2 cellular contexts compared by ENCODE assay signal in genomic region chr7:92730808-92731207, GRCh38.
TF ChIP-seq lines count a peak whose summit lies in the region.

No MANE protein-coding gene starts in this region.

TF ChIP-seq in A549, 52 proteins besides CTCF, POLR2A, EP300 and RAD21 (continued from another document):
- no peak for TF ChIP-seq NPAS2 (CRISPR knock-in tag; IDR thresholded peaks at IDR 0.05; ENCODE audit: borderline replicate concordance)
- no peak for TF ChIP-seq ZFP36 (IDR thresholded peaks at IDR 0.05; ENCODE audit: borderline replicate concordance, partially characterized antibody)
- TF ChIP-seq TP53 (CRISPR knock-in tag; IDR thresholded peaks at IDR 0.05): no peak
- TF ChIP-seq MYC (IDR thresholded peaks at IDR 0.05; ENCODE audit: borderline replicate concordance, low read length): no peak
- no peak for TF ChIP-seq MAX (IDR thresholded peaks at IDR 0.05)
- TF ChIP-seq GATA3 (IDR thresholded peaks at IDR 0.05; ENCODE audit: borderline replicate concordance): no peak
- TF ChIP-seq KDM1A (IDR thresholded peaks at IDR 0.05; ENCODE audit: low read depth): no peak

TF ChIP-seq in GM12878, 131 proteins besides CTCF, POLR2A, EP300 and RAD21 (continued from another document):
- TF ChIP-seq ZNF687 (IDR thresholded peaks at IDR 0.05) (no peak), HDAC2 (IDR thresholded peaks at IDR 0.05) (no peak), RELB (IDR thresholded peaks at IDR 0.05; ENCODE audit: low read depth) (no peak), NKRF (conservative IDR thresholded peaks at IDR 0.05) (no peak), ZNF274 (IDR thresholded peaks at IDR 0.05; ENCODE audit: insufficient read depth, insufficient read length) (no peak)
